8 cellular contexts compared by ENCODE assay signal in genomic region chr21:46457801-46458314, GRCh38. TPM values are rescaled to one million over a fixed set of nuclear protein-coding genes. Genes with fewer than 3 reads are reported as not detected.
DNase-seq lines count a peak whose midpoint lies in the region; ATAC-seq and TF ChIP-seq lines count a peak whose summit lies in the region.

No MANE protein-coding gene starts in this region.

- RAD21 ChIA-PET in HCT116 (lab: Charles Lee; ENCODE audit: low non-redundant PET in 1 of 2, low total read pairs in 2 of 2, uncharacterized antibody in 2 of 2, unreplicated experiment in 2 of 2), result no interaction called here

- H3K9me3 ChIP-seq in HCT116 (ENCODE audit: control insufficient read depth in 1 of 2, insufficient read depth in 1 of 2, low read depth in 1 of 2, low read length in 2 of 2) (no peaks in the 10 kb centered on the region), MG63 (no peaks in the 10 kb centered on the region), neural progenitor cell (ENCODE audit: low read depth) (no peaks in the 10 kb centered on the region)

- H2AFZ ChIP-seq in HCT116 (ENCODE audit: low read depth, low read length, poor library complexity, severe bottlenecking) (no peak overlapping the region), neural progenitor cell (replicated peaks) (peak overlapping the region; percentile 70)

- no peak for TF ChIP-seq POLR2A in HCT116 (IDR thresholded peaks at IDR 0.05; ENCODE audit: borderline replicate concordance, extremely low read depth, insufficient read depth, insufficient read length)

- TF ChIP-seq CTCF in HCT116 (IDR thresholded peaks at IDR 0.05 in 2 of 3, conservative IDR thresholded peaks at IDR 0.05 in 1 of 3; ENCODE audit: borderline replicate concordance in 1 of 3, insufficient read depth in 1 of 3, low read depth in 2 of 3, low read length in 2 of 3) (no peak), fibroblast of villous mesenchyme (IDR thresholded peaks at IDR 0.05; ENCODE audit: insufficient read depth, low read depth, low read length) (no peak), neural progenitor cell (IDR thresholded peaks at IDR 0.05) (no peak), GM13976 (IDR thresholded peaks at IDR 0.05; ENCODE audit: borderline replicate concordance, control extremely low read depth, extremely low read depth, insufficient read depth, missing control alignments) (no peak)

- H3K4me1 ChIP-seq in HCT116 (ENCODE audit: control insufficient read depth in 1 of 2, insufficient read depth in 2 of 2, low read length in 2 of 2) (peaks cover 26 to 40% of the 10 kb centered on the region in 2 experiments), neural progenitor cell (peaks cover 9% of the 10 kb centered on the region)

- peak overlapping the region; percentile 74 to 82 for H3K4me3 ChIP-seq in HCT116 (replicated peaks in 1 of 2; ENCODE audit: low read depth in 1 of 2, low read length in 2 of 2)
- H3K4me3 ChIP-seq in MG63, result peak overlapping the region; percentile 83
- H3K4me3 ChIP-seq in fibroblast of villous mesenchyme (ENCODE audit: low read depth, low read length), result peak overlapping the region; percentile 86
- H3K4me3 ChIP-seq in neural progenitor cell, result peak overlapping the region; percentile 80

- DNase-seq in SIG-M5 treated with dmso at 0.1 percent for 504 hours (lab: John Stamatoyannopoulos, UW; ENCODE audit: unreplicated experiment), result peak; percentile 58
- no peak for DNase-seq in SIG-M5 (lab: John Stamatoyannopoulos, UW)
- DNase-seq in HCT116 (ENCODE audit: low read depth, low spot score), result peak; percentile 4
- DNase-seq in MG63, result peak; percentile 56
- no peak for DNase-seq in activated T-cell treated with anti-CD3 and anti-CD28 coated beads, Interleukin-2, amount 50 U/mL, for 24 hours
- DNase-seq in fibroblast of villous mesenchyme (ENCODE audit: low read depth), result peak; percentile 59
- no peak for DNase-seq in neural progenitor cell (ENCODE audit: low spot score)
- no peak for DNase-seq in GM13976 (ENCODE audit: low spot score)

- peak overlapping the region; percentile 95 for H3K27ac ChIP-seq in HCT116 (ENCODE audit: low read depth, low read length)
- H3K27ac ChIP-seq in neural progenitor cell, result peak overlapping the region; percentile 53

- peaks cover 60% of the 10 kb centered on the region for H3K4me1 Mint-ChIP-seq in activated T-cell treated with anti-CD3 and anti-CD28 coated beads, Interleukin-2, amount 50 U/mL, for 24 hours (ENCODE audit: low read depth)
- H3K4me1 Mint-ChIP-seq in neural progenitor cell, result peaks cover 23% of the 10 kb centered on the region

- peak overlapping the region; percentile 96 for H3K27ac Mint-ChIP-seq in activated T-cell treated with anti-CD3 and anti-CD28 coated beads, Interleukin-2, amount 50 U/mL, for 24 hours
- peak overlapping the region; percentile 61 for H3K27ac Mint-ChIP-seq in neural progenitor cell

- in situ Hi-C loops in GM13976 (cut with MboI; ENCODE audit: low sequenced_read_pairs, unreplicated experiment), result no loop called here

- peaks cover 9% of the 10 kb centered on the region for H3F3A ChIP-seq in neural progenitor cell (ENCODE audit: low read depth)

- TF ChIP-seq RAD21 in HCT116 (IDR thresholded peaks at IDR 0.05; ENCODE audit: low read depth), result no peak

- no peaks in the 10 kb centered on the region for H3K27me3 Mint-ChIP-seq in activated T-cell treated with anti-CD3 and anti-CD28 coated beads, Interleukin-2, amount 50 U/mL, for 24 hours
- no peaks in the 10 kb centered on the region for H3K27me3 Mint-ChIP-seq in neural progenitor cell (ENCODE audit: insufficient read depth, low read depth)

- peaks cover 62% of the 10 kb centered on the region for H3K36me3 Mint-ChIP-seq in activated T-cell treated with anti-CD3 and anti-CD28 coated beads, Interleukin-2, amount 50 U/mL, for 24 hours (ENCODE audit: low read depth)
- peaks cover 21% of the 10 kb centered on the region for H3K36me3 Mint-ChIP-seq in neural progenitor cell

- POLR2A ChIA-PET in HCT116 (lab: Charles Lee), result interaction anchor here (0.5 to 0.9 kb wide), 3 partner anchors 14 to 177 kb away, joined by 3 read pairs; partner anchors contain the start of gene PRMT2

- H3K79me2 ChIP-seq in HCT116 (ENCODE audit: insufficient read depth, low read length) (peaks cover 53% of the 10 kb centered on the region), neural progenitor cell (ENCODE audit: low read depth) (peaks cover 64% of the 10 kb centered on the region)

- H4K20me1 ChIP-seq in HCT116 (ENCODE audit: insufficient read depth), result no peaks in the 10 kb centered on the region
- peaks cover 25% of the 10 kb centered on the region for H4K20me1 ChIP-seq in neural progenitor cell (ENCODE audit: low read depth)

- H3K36me3 ChIP-seq in HCT116 (ENCODE audit: control insufficient read depth in 1 of 2, insufficient read depth in 2 of 2, low read length in 2 of 2) (no peaks in the 10 kb centered on the region; a peak in 1 of 4 replicates), MG63 (peaks cover 12% of the 10 kb centered on the region), neural progenitor cell (no peaks in the 10 kb centered on the region)

- H3K27me3 ChIP-seq in HCT116 (ENCODE audit: insufficient read depth, low read length) (no peaks in the 10 kb centered on the region), MG63 (no peaks in the 10 kb centered on the region), neural progenitor cell (no peaks in the 10 kb centered on the region)

- CTCF ChIA-PET in HCT116 (lab: Charles Lee), result interaction anchor here (1.0 kb wide), 1 partner anchor 181 kb away, joined by 5 read pairs; no protein-coding TSS in a partner anchor

- H3K9me3 Mint-ChIP-seq in activated T-cell treated with anti-CD3 and anti-CD28 coated beads, Interleukin-2, amount 50 U/mL, for 24 hours, result no peaks in the 10 kb centered on the region
- H3K9me3 Mint-ChIP-seq in neural progenitor cell, result peaks cover 2% of the 10 kb centered on the region

- H3K9me2 ChIP-seq in HCT116 (ENCODE audit: insufficient read depth), result no peaks in the 10 kb centered on the region

- intact Hi-C loops in HCT116 (cut with micrococcal nuclease), result loop anchor here (5.0 kb wide), 1 partner anchor 131 kb away; a partner anchor contains a TSS

- ATAC-seq in HCT116, result peak; percentile 21

- H3K9ac ChIP-seq in HCT116 (ENCODE audit: low read length) (peak overlapping the region; percentile 99), neural progenitor cell (peak overlapping the region; percentile 65)

- H3K4me2 ChIP-seq in HCT116 (ENCODE audit: low read length) (peak overlapping the region; percentile 95), neural progenitor cell (peak overlapping the region; percentile 91)

- peak overlapping the region; percentile 93 for H3K4me3 Mint-ChIP-seq in activated T-cell treated with anti-CD3 and anti-CD28 coated beads, Interleukin-2, amount 50 U/mL, for 24 hours
- H3K4me3 Mint-ChIP-seq in neural progenitor cell, result peak overlapping the region; percentile 92

- BruUV-seq in HCT116 (replicated peaks; lab: Mats Ljungman, UMichigan), result no TSS peak

TF ChIP-seq in HCT116, 20 proteins besides CTCF, POLR2A, EP300 and RAD21 (continues in another document):
- TF ChIP-seq ZBTB33 (IDR thresholded peaks at IDR 0.05; ENCODE audit: extremely low read depth, insufficient replicate concordance, low read length) (no peak), SP1 (IDR thresholded peaks at IDR 0.05; ENCODE audit: low read depth) (no peak), CBX3 (IDR thresholded peaks at IDR 0.05; ENCODE audit: low read depth) (no peak), ELF1 (IDR thresholded peaks at IDR 0.05; ENCODE audit: borderline replicate concordance, low read depth) (no peak), EZH2phosphoT487 (IDR thresholded peaks at IDR 0.05; ENCODE audit: borderline replicate concordance) (no peak), JUND (IDR thresholded peaks at IDR 0.05) (no peak), SIN3A (IDR thresholded peaks at IDR 0.05; ENCODE audit: low read depth) (no peak), CEBPB (IDR thresholded peaks at IDR 0.05; ENCODE audit: low read depth) (no peak), ZFX (IDR thresholded peaks at IDR 0.05) (no peak), TCF7L2 (IDR thresholded peaks at IDR 0.05; ENCODE audit: borderline replicate concordance, extremely low read depth, insufficient read depth, insufficient read length) (no peak), SRF (IDR thresholded peaks at IDR 0.05; ENCODE audit: low read depth) (no peak), ATF3 (IDR thresholded peaks at IDR 0.05) (no peak), YY1 (IDR thresholded peaks at IDR 0.05; ENCODE audit: extremely low read depth, insufficient replicate concordance, low read depth, low read length) (no peak), ZNF274 (IDR thresholded peaks at IDR 0.05; ENCODE audit: low read depth, low read length) (no peak), FOSL1 (IDR thresholded peaks at IDR 0.05; ENCODE audit: low read depth) (no peak)
- TF ChIP-seq, protein P1, sequence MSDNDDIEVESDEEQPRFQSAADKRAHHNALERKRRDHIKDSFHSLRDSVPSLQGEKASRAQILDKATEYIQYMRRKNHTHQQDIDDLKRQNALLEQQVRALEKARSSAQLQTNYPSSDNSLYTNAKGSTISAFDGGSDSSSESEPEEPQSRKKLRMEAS (IDR thresholded peaks at IDR 0.05), result no peak

RNA-seq across cellular contexts. Expression of gene DIP2A, which starts 0.8 kb away (rescaled TPM):
- 39.9 TPM for total RNA-seq in HCT116 (2021; ENCODE audit: unreplicated experiment)
- polyA plus RNA-seq in HCT116 (2012), result 23.9 and 28.0 TPM in 2 replicates
- total RNA-seq in MG63 (2014; rRNA removed; shearing (Covaris generic); ENCODE audit: low replicate concordance), result 15.9 and 32.1 TPM in 2 replicates
- 25.1 and 32.0 TPM in 2 replicates for total RNA-seq in fibroblast of villous mesenchyme
- 50.7 and 54.1 TPM in 2 replicates for total RNA-seq in neural progenitor cell (ENCODE audit: low replicate concordance)

Comparison
In these comparisons a context has a peak if more than half of its experiments do, and no peak if none do; other contexts are left out.
1. DNase-seq: peak in SIG-M5 treated with dmso at 0.1 percent for 504 hours (single experiment), HCT116 (single experiment), MG63 (single experiment) and fibroblast of villous mesenchyme (single experiment); none in SIG-M5 (single experiment), activated T-cell treated with anti-CD3 and anti-CD28 coated beads, Interleukin-2, amount 50 U/mL, for 24 hours (single experiment), neural progenitor cell (single experiment) and GM13976 (single experiment).
2. Peak in every context shown above with its lines, with median percentiles within 50 percentile points of each other: H3K4me3 ChIP-seq.